ENCODE assay signal across 6 cellular contexts in the genomic region with DNA sequence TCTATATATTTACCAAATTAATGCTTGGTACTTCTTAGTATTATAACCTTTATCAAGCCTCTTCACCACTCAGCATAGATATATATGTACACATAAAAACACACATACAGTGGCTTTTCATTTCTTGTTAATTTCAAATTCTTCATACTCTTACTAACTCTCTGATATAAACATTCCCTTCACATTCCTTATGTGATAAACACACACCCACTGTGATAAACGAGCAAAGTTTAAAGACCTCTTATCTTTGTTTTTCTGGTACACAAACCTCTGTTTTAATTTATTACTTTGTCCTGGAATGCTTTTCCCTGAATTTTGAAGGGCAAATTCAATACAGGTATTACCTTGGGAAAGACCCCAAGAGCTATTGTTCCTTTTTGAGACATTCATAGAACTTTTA.
"Had no signal": no experiment of that assay in that cellular context is flagged by ENCODE, and none has a peak within 500 bp of the region (broad histone marks: within the 10 kb centered on the region; RNA-seq: fewer than 3 reads in every experiment).

No MANE protein-coding gene starts in this region.

- FAIRE-seq: HepG2, HTR-8/SVneo, K562 had no signal

- H3K27ac ChIP-seq: HL-60 had no signal

- DNase-seq: IMR-90, KBM-7 had no signal

- H3K4me3 ChIP-seq: K562 had no signal
